In genomic region chr17:4950075-4950756, GRCh38 we compare ENCODE assay signal across 8 cellular contexts. TPM values are rescaled to one million over a fixed set of nuclear protein-coding genes. Genes with fewer than 3 reads are reported as not detected.
DNase-seq lines count a peak whose midpoint lies in the region; ATAC-seq and TF ChIP-seq lines count a peak whose summit lies in the region.

No MANE protein-coding gene starts in this region.

- H3K27me3 Mint-ChIP-seq in CD4-positive, CD25-positive, alpha-beta regulatory T cell, result peaks cover 4% of the 10 kb centered on the region
- H3K27me3 Mint-ChIP-seq in stimulated activated naive CD8-positive, alpha-beta T cell treated with anti-CD3 and anti-CD28 coated beads, Interleukin-15, Interleukin-2, amounts not matched to agents 100 ng/mL and 50 ng/mL, for 24 hours, result no peaks in the 10 kb centered on the region

- peak overlapping the region; percentile 97 for H3K27ac ChIP-seq in CD4-positive, CD25-positive, alpha-beta regulatory T cell (ENCODE audit: insufficient read depth, low read length, poor library complexity, severe bottlenecking)
- H3K27ac ChIP-seq in Panc1 (ENCODE audit: low read length), result peak overlapping the region; percentile 94
- peak overlapping the region; percentile 97 to 99 for H3K27ac ChIP-seq in breast epithelium

- H3K4me3 Mint-ChIP-seq in CD4-positive, CD25-positive, alpha-beta regulatory T cell, result peak overlapping the region; percentile 84 to 94 (median 86)
- H3K4me3 Mint-ChIP-seq in stimulated activated naive CD8-positive, alpha-beta T cell treated with anti-CD3 and anti-CD28 coated beads, Interleukin-15, Interleukin-2, amounts not matched to agents 100 ng/mL and 50 ng/mL, for 24 hours, result peak overlapping the region; percentile 86

- H3K36me3 Mint-ChIP-seq in CD4-positive, CD25-positive, alpha-beta regulatory T cell, result peaks cover 16% of the 10 kb centered on the region
- peaks cover 25% of the 10 kb centered on the region for H3K36me3 Mint-ChIP-seq in stimulated activated naive CD8-positive, alpha-beta T cell treated with anti-CD3 and anti-CD28 coated beads, Interleukin-15, Interleukin-2, amounts not matched to agents 100 ng/mL and 50 ng/mL, for 24 hours (ENCODE audit: low read depth)

- TF ChIP-seq CTCF in Panc1 (IDR thresholded peaks at IDR 0.05) (no peak), breast epithelium (IDR thresholded peaks at IDR 0.05) (no peak)

- no peak overlapping the region for H3K4me3 ChIP-seq in CD4-positive, CD25-positive, alpha-beta regulatory T cell (ENCODE audit: low read depth, low read length)
- peak overlapping the region; percentile 100 for H3K4me3 ChIP-seq in H7 (ENCODE audit: insufficient read depth, low read depth, low read length)
- H3K4me3 ChIP-seq in Panc1 (ENCODE audit: low read depth in 2 of 2, low read length in 2 of 2), result peak overlapping the region; percentile 51 to 67
- peak overlapping the region; percentile 98 to 100 (median 99) for H3K4me3 ChIP-seq in breast epithelium

- BruUV-seq in Panc1 (replicated peaks; lab: Mats Ljungman, UMichigan), result TSS peak; percentile 80

- H3K4me1 Mint-ChIP-seq in CD4-positive, CD25-positive, alpha-beta regulatory T cell, result peaks cover 0 to 34% (median 19%) of the 10 kb centered on the region in 4 donors
- H3K4me1 Mint-ChIP-seq in stimulated activated naive CD8-positive, alpha-beta T cell treated with anti-CD3 and anti-CD28 coated beads, Interleukin-15, Interleukin-2, amounts not matched to agents 100 ng/mL and 50 ng/mL, for 24 hours (ENCODE audit: low read depth), result peaks cover 34% of the 10 kb centered on the region

- CTCF ChIA-PET in Panc1 (lab: Charles Lee), result no interaction called here

- no peaks in the 10 kb centered on the region for H3K27me3 ChIP-seq in CD4-positive, CD25-positive, alpha-beta regulatory T cell (ENCODE audit: control insufficient read depth, insufficient read depth, low read length)
- H3K27me3 ChIP-seq in H7 (ENCODE audit: control insufficient read depth, insufficient read depth, low read length) (no peaks in the 10 kb centered on the region), Panc1 (ENCODE audit: control insufficient read depth, insufficient read depth, low read length) (no peaks in the 10 kb centered on the region), breast epithelium (no peaks in the 10 kb centered on the region)

- peak overlapping the region in 2 of 3 donors; percentile 77 to 90 for H3K27ac Mint-ChIP-seq in CD4-positive, CD25-positive, alpha-beta regulatory T cell
- peak overlapping the region; percentile 96 for H3K27ac Mint-ChIP-seq in stimulated activated naive CD8-positive, alpha-beta T cell treated with anti-CD3 and anti-CD28 coated beads, Interleukin-15, Interleukin-2, amounts not matched to agents 100 ng/mL and 50 ng/mL, for 24 hours

- H3K9me3 ChIP-seq in CD4-positive, CD25-positive, alpha-beta regulatory T cell (ENCODE audit: control insufficient read depth in 2 of 2, low read length in 2 of 2), result no peaks in the 10 kb centered on the region
- H3K9me3 ChIP-seq in Panc1 (ENCODE audit: control insufficient read depth, insufficient read depth, low read depth, low read length), result no peaks in the 10 kb centered on the region
- H3K9me3 ChIP-seq in breast epithelium, result no peaks in the 10 kb centered on the region

- peaks cover 19% of the 10 kb centered on the region for H3K36me3 ChIP-seq in CD4-positive, CD25-positive, alpha-beta regulatory T cell (ENCODE audit: control insufficient read depth, insufficient read depth, low read length)
- H3K36me3 ChIP-seq in H7 (replicated peaks; ENCODE audit: control insufficient read depth, insufficient read depth, low read length) (peaks cover 15% of the 10 kb centered on the region), Panc1 (ENCODE audit: control insufficient read depth, insufficient read depth, low read length) (peaks cover 6% of the 10 kb centered on the region), breast epithelium (no peaks in the 10 kb centered on the region)

- intact Hi-C loops in Panc1 (cut with micrococcal nuclease; ENCODE audit: unreplicated experiment) (no loop called here), breast epithelium (cut with DNase I; ENCODE audit: low total_unique reads) (no loop called here)

- POLR2A ChIA-PET in Panc1 (lab: Charles Lee), result no interaction called here

- H3K9me3 Mint-ChIP-seq in CD4-positive, CD25-positive, alpha-beta regulatory T cell, result peaks cover 0 to 1% (median 0%) of the 10 kb centered on the region in 7 donors
- no peaks in the 10 kb centered on the region for H3K9me3 Mint-ChIP-seq in stimulated activated naive CD8-positive, alpha-beta T cell treated with anti-CD3 and anti-CD28 coated beads, Interleukin-15, Interleukin-2, amounts not matched to agents 100 ng/mL and 50 ng/mL, for 24 hours

- peak; percentile 2 to 4 for ATAC-seq in CD4-positive, CD25-positive, alpha-beta regulatory T cell (ENCODE audit: low read depth in 2 of 2)
- no peak; the same call in 1 of the 2 replicates for ATAC-seq in Panc1
- peak; percentile 9 for ATAC-seq in left lobe of liver
- no peak for ATAC-seq in GM19452 (IDR thresholded peaks at IDR 0.05; ENCODE audit: unreplicated experiment)

- peaks cover 38% of the 10 kb centered on the region for H3K4me1 ChIP-seq in CD4-positive, CD25-positive, alpha-beta regulatory T cell (ENCODE audit: control insufficient read depth, insufficient read depth, low read length, poor library complexity, severe bottlenecking)
- H3K4me1 ChIP-seq in Panc1 (ENCODE audit: control insufficient read depth, insufficient read depth, low read length), result peaks cover 22% of the 10 kb centered on the region
- peaks cover 8 to 22% of the 10 kb centered on the region in 2 donors for H3K4me1 ChIP-seq in breast epithelium

- TF ChIP-seq POLR2A in breast epithelium (IDR thresholded peaks at IDR 0.05), result no peak

- in situ Hi-C loops in Panc1 (cut with HindIII; ENCODE audit: low pct_unique_long_range_greater_than_20kb, low sequenced_read_pairs), result no loop called here

- DNase-seq in CD4-positive, CD25-positive, alpha-beta regulatory T cell, result peak in 2 of 3 donors; percentile 29 to 65
- DNase-seq in H7, result no peak
- no peak for DNase-seq in Panc1 (ENCODE audit: low read depth, low spot score)
- no peak for DNase-seq in breast epithelium (ENCODE audit: low spot score in 2 of 2)
- DNase-seq in left lobe of liver (ENCODE audit: low spot score), result peak; percentile 84
- DNase-seq in KG1 (lab: John Stamatoyannopoulos, UW), result no peak

RNA-seq across cellular contexts. Expression of gene ENO3, which starts 0.7 kb away (rescaled TPM):
- 11.7 TPM for total RNA-seq in CD4-positive, CD25-positive, alpha-beta regulatory T cell
- 1 to 10 TPM in 1 of 4 donors, under 1 TPM in 3; 0.29 to 1.6 (median 0.41) TPM for polyA plus RNA-seq in CD4-positive, CD25-positive, alpha-beta regulatory T cell
- 24.2 and 25.7 TPM in 2 replicates for total RNA-seq in H7 (2014; rRNA removed; shearing (Covaris generic))
- total RNA-seq in Panc1 (2021; ENCODE audit: unreplicated experiment) (23.4 TPM), breast epithelium (1 to 10 TPM; 1.6 to 4.6 (median 3.1) TPM), left lobe of liver (52.7 TPM)
- 45.8 TPM for polyA plus RNA-seq in Panc1 (2012; ENCODE audit: insufficient read length)

RNA-seq across cellular contexts. Expression of gene PFN1, which starts 1.9 kb away (rescaled TPM):
- 865 TPM for total RNA-seq in CD4-positive, CD25-positive, alpha-beta regulatory T cell
- 1,000 to 10,000 TPM; 2,018 to 2,804 (median 2,386) TPM for polyA plus RNA-seq in CD4-positive, CD25-positive, alpha-beta regulatory T cell
- 1,296 and 1,480 TPM in 2 replicates for total RNA-seq in H7 (2014; rRNA removed; shearing (Covaris generic))
- 1,074 TPM for total RNA-seq in Panc1 (2021; ENCODE audit: unreplicated experiment)
- 3,457 TPM for polyA plus RNA-seq in Panc1 (2012; ENCODE audit: insufficient read length)
- total RNA-seq in breast epithelium, result 100 to 1,000 TPM; 290 to 487 (median 379) TPM
- total RNA-seq in left lobe of liver, result 254 TPM

RNA-seq across cellular contexts. Expression of gene RNF167, which starts 10.1 kb away (rescaled TPM):
- total RNA-seq in CD4-positive, CD25-positive, alpha-beta regulatory T cell, result 105 TPM
- polyA plus RNA-seq in CD4-positive, CD25-positive, alpha-beta regulatory T cell, result 10 to 100 TPM; 31.5 to 58.2 (median 45.9) TPM
- 67.0 and 87.6 TPM in 2 replicates for total RNA-seq in H7 (2014; rRNA removed; shearing (Covaris generic))
- total RNA-seq in Panc1 (2021; ENCODE audit: unreplicated experiment), result 95.8 TPM
- polyA plus RNA-seq in Panc1 (2012; ENCODE audit: insufficient read length), result 113 TPM
- total RNA-seq in breast epithelium, result 10 to 100 TPM; 38.3 to 49.0 (median 38.7) TPM
- total RNA-seq in left lobe of liver, result 78.9 TPM

RNA-seq across cellular contexts. Expression of gene SLC25A11, which starts 10.4 kb away (rescaled TPM):
- 22.6 TPM for total RNA-seq in CD4-positive, CD25-positive, alpha-beta regulatory T cell
- 10 to 100 TPM; 69.3 to 78.4 (median 74.4) TPM for polyA plus RNA-seq in CD4-positive, CD25-positive, alpha-beta regulatory T cell
- 143 and 169 TPM in 2 replicates for total RNA-seq in H7 (2014; rRNA removed; shearing (Covaris generic))
- 65.9 TPM for total RNA-seq in Panc1 (2021; ENCODE audit: unreplicated experiment)
- polyA plus RNA-seq in Panc1 (2012; ENCODE audit: insufficient read length), result 85.2 TPM
- 10 to 100 TPM; 38.8 to 48.5 (median 42.6) TPM for total RNA-seq in breast epithelium
- 44.7 TPM for total RNA-seq in left lobe of liver

RNA-seq across cellular contexts. Expression of gene SPAG7, which starts 17.4 kb away (rescaled TPM):
- total RNA-seq in CD4-positive, CD25-positive, alpha-beta regulatory T cell, result 52.5 TPM
- polyA plus RNA-seq in CD4-positive, CD25-positive, alpha-beta regulatory T cell, result 100 to 1,000 TPM in 3 of 4 donors, 10 to 100 TPM in 1; 97.9 to 130 (median 106) TPM
- total RNA-seq in H7 (2014; rRNA removed; shearing (Covaris generic)), result 103 and 105 TPM in 2 replicates
- total RNA-seq in Panc1 (2021; ENCODE audit: unreplicated experiment) (43.4 TPM), breast epithelium (10 to 100 TPM; 42.6 to 57.8 (median 55.2) TPM), left lobe of liver (20.3 TPM)
- polyA plus RNA-seq in Panc1 (2012; ENCODE audit: insufficient read length), result 58.5 TPM

Comparison
In these comparisons a context has a peak if more than half of its experiments do, and no peak if none do; other contexts are left out.
1. ATAC-seq: peak in CD4-positive, CD25-positive, alpha-beta regulatory T cell (2 of 2) and left lobe of liver (single experiment); none in Panc1 (single experiment) and GM19452 (single experiment).
2. DNase-seq: peak in CD4-positive, CD25-positive, alpha-beta regulatory T cell (2 of 3) and left lobe of liver (single experiment); none in H7 (single experiment), Panc1 (single experiment), breast epithelium (0 of 2) and KG1 (single experiment).
3. Peak in every context shown above with its lines, with median percentiles within 50 percentile points of each other: H3K27ac ChIP-seq.